ENCODE assay signal across 12 cellular contexts in the genomic region with DNA sequence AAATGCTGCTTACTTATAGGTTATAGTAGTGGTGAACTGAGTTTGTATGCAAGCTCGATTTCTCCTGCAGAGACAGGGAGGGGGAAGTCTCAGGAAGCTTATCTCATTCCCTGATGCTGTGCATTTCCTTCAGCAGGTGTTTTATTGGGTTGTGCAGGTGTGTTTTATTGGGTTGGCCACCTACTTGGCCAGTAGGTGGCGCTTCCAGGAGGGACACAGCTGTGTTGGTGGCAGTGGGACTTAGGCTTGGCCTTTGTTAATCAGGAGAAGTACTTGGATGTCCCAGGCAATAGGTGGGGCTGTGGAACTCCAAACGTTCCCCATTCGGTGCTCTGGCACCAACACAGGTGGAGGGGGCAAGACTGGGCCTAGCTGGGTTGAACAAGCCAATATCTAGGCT.
A peak's percentile ranks its signal among the peaks of the same experiment; 100 is the strongest.
DNase-seq lines count a peak whose midpoint lies in the region; ATAC-seq and TF ChIP-seq lines count a peak whose summit lies in the region.
"Had no signal": no experiment of that assay in that cellular context is flagged by ENCODE, and none has a peak within 500 bp of the region (broad histone marks: within the 10 kb centered on the region; RNA-seq: fewer than 3 reads in every experiment).

No MANE protein-coding gene starts in this region.

- H3K4me1 ChIP-seq in H9 (ENCODE audit: insufficient read depth, low read length) = no peaks in the 10 kb centered on the region

- no peak overlapping the region for H4K91ac ChIP-seq in H9 (ENCODE audit: insufficient read length, low read depth, low read length)

- H3K14ac ChIP-seq in H9 (ENCODE audit: insufficient read depth, low read length) = no peak overlapping the region

- no peaks in the 10 kb centered on the region; the same call in 1 of the 2 replicates for H3K27me3 Mint-ChIP-seq in H9 (ENCODE audit: low read depth)
- H3K27me3 Mint-ChIP-seq: activated T-helper 17 cell treated with anti-CD3 and anti-CD28 coated beads, Interleukin-2, amount 50 U/mL, for 72 hours had no signal

- no peaks in the 10 kb centered on the region for H3K79me1 ChIP-seq in H9 (ENCODE audit: insufficient read depth, low read depth, low read length, poor library complexity, severe bottlenecking)

- H3K79me2 ChIP-seq in H9 (ENCODE audit: insufficient read depth, low read length) = no peaks in the 10 kb centered on the region

- intact Hi-C loops in left colon (cut with DNase I, micrococcal nuclease) = no loop called here

- H2BK12ac ChIP-seq in H9 (ENCODE audit: insufficient read length, low read depth, low read length) = no peak overlapping the region

- H3K27ac Mint-ChIP-seq in H9 = no peak overlapping the region
- H3K27ac Mint-ChIP-seq: activated T-helper 17 cell treated with anti-CD3 and anti-CD28 coated beads, Interleukin-2, amount 50 U/mL, for 72 hours had no signal

- H2AFZ ChIP-seq in H9 (ENCODE audit: low read length) = no peak overlapping the region

- H3K9ac ChIP-seq in H9 (ENCODE audit: extremely low read depth, insufficient read length, low read length) = no peak overlapping the region

- no peaks in the 10 kb centered on the region for H3K23me2 ChIP-seq in H9 (ENCODE audit: insufficient read length, low read depth, low read length, poor library complexity, severe bottlenecking)

- no peak overlapping the region for H3K4me3 Mint-ChIP-seq in H9
- H3K4me3 Mint-ChIP-seq: activated T-helper 17 cell treated with anti-CD3 and anti-CD28 coated beads, Interleukin-2, amount 50 U/mL, for 72 hours had no signal

- ATAC-seq in left colon (peak; percentile 88), GM21576 (IDR thresholded peaks at IDR 0.05; ENCODE audit: unreplicated experiment) (no peak), HG03439 (IDR thresholded peaks at IDR 0.05; ENCODE audit: unreplicated experiment) (no peak)
- ATAC-seq: activated T-helper 17 cell treated with anti-CD3 and anti-CD28 coated beads, Interleukin-2, amount 50 U/mL, for 72 hours had no signal

- no peak overlapping the region for H4K5ac ChIP-seq in H9 (ENCODE audit: insufficient read length, low read depth, low read length)

- no peak overlapping the region for H3K4me2 ChIP-seq in H9 (ENCODE audit: insufficient read depth, insufficient read length, low read length)

- H3K4ac ChIP-seq in H9 (ENCODE audit: low read depth, low read length) = no peak overlapping the region

- H3K4me1 Mint-ChIP-seq in H9 = peaks cover 2 to 11% of the 10 kb centered on the region in 2 experiments; a peak in 2 of 4 replicates
- H3K4me1 Mint-ChIP-seq: activated T-helper 17 cell treated with anti-CD3 and anti-CD28 coated beads, Interleukin-2, amount 50 U/mL, for 72 hours had no signal

- no peak overlapping the region for H3T11ph ChIP-seq in H9 (ENCODE audit: low read length)

- no peak overlapping the region for H2BK120ac ChIP-seq in H9 (ENCODE audit: low read depth, low read length, poor library complexity, severe bottlenecking)

- H3K56ac ChIP-seq in H9 (ENCODE audit: insufficient read length, low read depth, low read length) = no peak overlapping the region

- H4K8ac ChIP-seq in H9 (replicated peaks; ENCODE audit: insufficient read length, low read depth, low read length) = no peak overlapping the region

- in situ Hi-C loops in SK-MEL-5 (cut with HindIII; ENCODE audit: low pct_unique_long_range_greater_than_20kb, low sequenced_read_pairs) = no loop called here

- no peaks in the 10 kb centered on the region for H4K20me1 ChIP-seq in H9 (ENCODE audit: control insufficient read depth, insufficient read depth, insufficient read length)

- no peaks in the 10 kb centered on the region for H3K27me3 ChIP-seq in H9 (ENCODE audit: insufficient read depth, low read length)

- no peak overlapping the region for H2BK20ac ChIP-seq in H9 (ENCODE audit: low read depth, low read length, poor library complexity, severe bottlenecking)

- WGBS in H9 (ENCODE audit: extremely low coverage, insufficient read length, low lambda C conversion rate) = no CpG with 5 or more reads among the region's 4 CpGs

- no peaks in the 10 kb centered on the region for H3K36me3 Mint-ChIP-seq in H9 (ENCODE audit: insufficient read depth in 1 of 3, low read depth in 3 of 3)

- H3K27ac ChIP-seq in H9 (ENCODE audit: insufficient read length, low read depth, low read length) = no peak overlapping the region

- peaks cover 3 to 55% of the 10 kb centered on the region in 2 experiments for H3K9me3 Mint-ChIP-seq in H9

- no peak overlapping the region for H2AK5ac ChIP-seq in H9 (ENCODE audit: insufficient read length, low read length)

- peak; percentile 91 for TF ChIP-seq CTCF in H9 (conservative IDR thresholded peaks at IDR 0.05)

- H3K23ac ChIP-seq in H9 (ENCODE audit: insufficient read length, low read depth, low read length) = no peak overlapping the region

- peak; percentile 88 for DNase-seq in ELF-1 (ENCODE audit: low read depth, low spot score)
- DNase-seq in H9 = peak; percentile 73
- DNase-seq in SK-MEL-5 (ENCODE audit: low read depth, low spot score) = peak; percentile 14
- DNase-seq in left colon = peak in 1 of 2 donors; percentile 27
- DNase-seq in NCI-H1694 treated with DMSO at 0.1 percent for 48 hours (lab: John Stamatoyannopoulos, UW) = no peak
- no peak for DNase-seq in activated CD8-positive, alpha-beta memory T cell treated with anti-CD3 and anti-CD28 coated beads, Interleukin-2, amount 50 U/mL, for 4 hours
- DNase-seq: DMS153; NCI-H774; stimulated activated naive CD4-positive, alpha-beta T cell had no signal

- H3K9me3 ChIP-seq in H9 (ENCODE audit: control insufficient read depth, low read depth, low read length) = no peaks in the 10 kb centered on the region

- H2BK5ac ChIP-seq in H9 (ENCODE audit: insufficient read length, low read length) = no peak overlapping the region

- H2BK15ac ChIP-seq in H9 (ENCODE audit: low read depth, low read length) = no peak overlapping the region

- H3K18ac ChIP-seq in H9 (ENCODE audit: insufficient read length, low read depth, low read length) = no peak overlapping the region

Comparison
In these comparisons a context has a peak if more than half of its experiments do, and no peak if none do; other contexts are left out.
1. DNase-seq: peak in ELF-1 (single experiment), H9 (single experiment) and SK-MEL-5 (single experiment); none in NCI-H1694 treated with DMSO at 0.1 percent for 48 hours (single experiment) and activated CD8-positive, alpha-beta memory T cell treated with anti-CD3 and anti-CD28 coated beads, Interleukin-2, amount 50 U/mL, for 4 hours (single experiment).